9 cellular contexts compared by ENCODE assay signal in genomic region chr11:61378713-61379313, GRCh38. TPM values are rescaled to one million over a fixed set of nuclear protein-coding genes. Genes with fewer than 3 reads are reported as not detected.
A peak's percentile ranks its signal among the peaks of the same experiment; 100 is the strongest.
DNase-seq lines count a peak whose midpoint lies in the region; ATAC-seq and TF ChIP-seq lines count a peak whose summit lies in the region.
"Had no signal": no experiment of that assay in that cellular context is flagged by ENCODE, and none has a peak within 500 bp of the region (broad histone marks: within the 10 kb centered on the region; RNA-seq: fewer than 3 reads in every experiment).

No MANE protein-coding gene starts in this region.

- H3K27ac ChIP-seq in right atrium auricular region (peak overlapping the region; percentile 53 to 77), endodermal cell (ENCODE audit: low read depth, low read length) (no peak overlapping the region)

- no peak overlapping the region for H3K4me3 Mint-ChIP-seq in endodermal cell
- H3K4me3 Mint-ChIP-seq: activated naive CD8-positive, alpha-beta T cell treated with anti-CD3 and anti-CD28 coated beads, Interleukin-2, amount 50 U/mL, for 24 hours had no signal

- H3K36me3 ChIP-seq in right atrium auricular region: no peaks in the 10 kb centered on the region
- H3K36me3 ChIP-seq in endodermal cell (ENCODE audit: control insufficient read depth, insufficient read depth, low read length): peaks cover 31% of the 10 kb centered on the region

- no peaks in the 10 kb centered on the region for H3K27me3 Mint-ChIP-seq in endodermal cell (ENCODE audit: insufficient read depth)
- H3K27me3 Mint-ChIP-seq: activated naive CD8-positive, alpha-beta T cell treated with anti-CD3 and anti-CD28 coated beads, Interleukin-2, amount 50 U/mL, for 24 hours had no signal

- H3K9me3 ChIP-seq in right atrium auricular region: no peaks in the 10 kb centered on the region
- H3K9me3 ChIP-seq in endodermal cell (ENCODE audit: control insufficient read depth, low read length): peaks cover 32% of the 10 kb centered on the region

- no peak overlapping the region for H3K9ac ChIP-seq in endodermal cell (ENCODE audit: extremely low read depth, low read length, poor library complexity, severe bottlenecking)

- no peak overlapping the region for H3K27ac Mint-ChIP-seq in endodermal cell
- H3K27ac Mint-ChIP-seq: activated naive CD8-positive, alpha-beta T cell treated with anti-CD3 and anti-CD28 coated beads, Interleukin-2, amount 50 U/mL, for 24 hours had no signal

- H3K36me3 Mint-ChIP-seq in endodermal cell (ENCODE audit: low read depth): peaks cover 31% of the 10 kb centered on the region

- H3K4me1 ChIP-seq in right atrium auricular region (peaks cover 0 to 7% of the 10 kb centered on the region in 2 donors), endodermal cell (ENCODE audit: control insufficient read depth, insufficient read depth, low read length) (no peaks in the 10 kb centered on the region)

- 95% methylated on average over 4 of the region's 5 CpGs for WGBS in endodermal cell (ENCODE audit: insufficient coverage in 1 of 2, insufficient read length in 1 of 2), 2 experiments

- no peaks in the 10 kb centered on the region for H3K27me3 ChIP-seq in right atrium auricular region
- no peaks in the 10 kb centered on the region for H3K27me3 ChIP-seq in endodermal cell (ENCODE audit: control insufficient read depth, insufficient read depth, low read length, poor library complexity, severe bottlenecking)

- H3K4me3 ChIP-seq in right atrium auricular region: no peak overlapping the region
- H3K4me3 ChIP-seq in endodermal cell (ENCODE audit: low read length): no peak overlapping the region

- H3K4me1 Mint-ChIP-seq in endodermal cell: no peaks in the 10 kb centered on the region
- H3K4me1 Mint-ChIP-seq: activated naive CD8-positive, alpha-beta T cell treated with anti-CD3 and anti-CD28 coated beads, Interleukin-2, amount 50 U/mL, for 24 hours had no signal

- peaks cover 19% of the 10 kb centered on the region for H3K9me3 Mint-ChIP-seq in endodermal cell
- H3K9me3 Mint-ChIP-seq: activated naive CD8-positive, alpha-beta T cell treated with anti-CD3 and anti-CD28 coated beads, Interleukin-2, amount 50 U/mL, for 24 hours had no signal

- TF ChIP-seq CTCF in right atrium auricular region (IDR thresholded peaks at IDR 0.05) (no peak), endodermal cell (conservative IDR thresholded peaks at IDR 0.05) (no peak)

- DNase-seq in HCEC 1CT: peak; percentile 95
- DNase-seq in amniotic epithelial cell (ENCODE audit: low read depth): peak; percentile 96
- peak; percentile 71 for DNase-seq in right atrium auricular region (ENCODE audit: low spot score)
- DNase-seq in stromal cell of bone marrow (ENCODE audit: low read depth): peak; percentile 99
- no peak for DNase-seq in Ammon's horn (ENCODE audit: low spot score)
- DNase-seq in endodermal cell: no peak
- DNase-seq in NCI-H1930 (lab: John Stamatoyannopoulos, UW): no peak
- DNase-seq: activated naive CD8-positive, alpha-beta T cell treated with anti-CD3 and anti-CD28 coated beads, Interleukin-2, amount 50 U/mL, for 24 hours had no signal

- ATAC-seq in GM21423 (IDR thresholded peaks at IDR 0.05; ENCODE audit: unreplicated experiment): no peak
- ATAC-seq: activated naive CD8-positive, alpha-beta T cell treated with anti-CD3 and anti-CD28 coated beads, Interleukin-2, amount 50 U/mL, for 24 hours had no signal

RNA-seq across cellular contexts. Expression of gene TMEM216, which starts 13.6 kb away (rescaled TPM):
- total RNA-seq in right atrium auricular region (10 to 100 TPM in 1 of 2 donors, 1 to 10 TPM in 1; 9.5 to 11.7 TPM), endodermal cell (10 to 100 TPM; 22.6 to 26.6 TPM)
- polyA plus RNA-seq in endodermal cell (2013, experiment 1 of 2): 33.1 TPM
- 25.2 TPM for polyA plus RNA-seq in endodermal cell (2013, experiment 2 of 2)

RNA-seq across cellular contexts. Expression of gene TMEM138, which starts 16.6 kb away (rescaled TPM):
- total RNA-seq in right atrium auricular region (10 to 100 TPM; 12.6 to 18.2 TPM), endodermal cell (10 to 100 TPM; 26.5 to 29.3 TPM)
- 48.2 TPM for polyA plus RNA-seq in endodermal cell (2013, experiment 1 of 2)
- polyA plus RNA-seq in endodermal cell (2013, experiment 2 of 2): 44.3 TPM

RNA-seq across cellular contexts. Expression of gene CYB561A3, which starts 17.1 kb away (rescaled TPM):
- total RNA-seq in right atrium auricular region (10 to 100 TPM; 15.0 to 27.3 TPM), endodermal cell (10 to 100 TPM; 17.3 to 22.8 TPM)
- 9.4 TPM for polyA plus RNA-seq in endodermal cell (2013, experiment 1 of 2)
- 10.8 TPM for polyA plus RNA-seq in endodermal cell (2013, experiment 2 of 2)

RNA-seq across cellular contexts. Expression of gene TKFC, which starts 45.8 kb away (rescaled TPM):
- total RNA-seq in right atrium auricular region: 10 to 100 TPM in 1 of 2 donors, 1 to 10 TPM in 1; 9.7 to 11.3 TPM
- total RNA-seq in endodermal cell: 100 to 1,000 TPM in 1 of 2 donors, 10 to 100 TPM in 1; 93.7 to 116 TPM
- polyA plus RNA-seq in endodermal cell (2013, experiment 1 of 2): 54.4 TPM
- 47.1 TPM for polyA plus RNA-seq in endodermal cell (2013, experiment 2 of 2)

RNA-seq across cellular contexts. Expression of gene DDB1, which starts 45.9 kb away (rescaled TPM):
- total RNA-seq in right atrium auricular region (100 to 1,000 TPM; 118 to 133 TPM), endodermal cell (100 to 1,000 TPM; 244 to 251 TPM)
- 177 TPM for polyA plus RNA-seq in endodermal cell (2013, experiment 1 of 2)
- polyA plus RNA-seq in endodermal cell (2013, experiment 2 of 2): 161 TPM

Comparison
In these comparisons a context has a peak if more than half of its experiments do, and no peak if none do; other contexts are left out.
1. DNase-seq: peak in HCEC 1CT (single experiment), amniotic epithelial cell (single experiment), right atrium auricular region (single experiment) and stromal cell of bone marrow (single experiment); none in Ammon's horn (single experiment), endodermal cell (single experiment) and NCI-H1930 (0 of 2).